In genomic region chr12:72346331-72346944, GRCh38 we compare ENCODE assay signal across 8 cellular contexts.
A peak's percentile ranks its signal among the peaks of the same experiment; 100 is the strongest.
DNase-seq lines count a peak whose midpoint lies in the region; TF ChIP-seq lines count a peak whose summit lies in the region.

No MANE protein-coding gene starts in this region.

- H3K27me3 ChIP-seq in A673 (replicated peaks; ENCODE audit: insufficient read depth, low read depth, low read length, poor library complexity) (no peaks in the 10 kb centered on the region), liver (ENCODE audit: control insufficient read depth in 4 of 4, insufficient read depth in 4 of 4, low read length in 3 of 4) (no peaks in the 10 kb centered on the region), thyroid gland (no peaks in the 10 kb centered on the region)

- H3K36me3 Mint-ChIP-seq in HFFc6 (ENCODE audit: low read depth), result peaks cover 17% of the 10 kb centered on the region; the same call in 1 of the 2 replicates

- H3K4me1 ChIP-seq in A673 (ENCODE audit: insufficient read depth, low read length, poor library complexity, severe bottlenecking) (peaks cover 32% of the 10 kb centered on the region), liver (ENCODE audit: control insufficient read depth in 4 of 4, insufficient read depth in 4 of 4, low read length in 3 of 4) (no peaks in the 10 kb centered on the region), thyroid gland (no peaks in the 10 kb centered on the region)

- no TSS peak for BruUV-seq in A673 (replicated peaks; lab: Mats Ljungman, UMichigan)

- H3K9me3 ChIP-seq in A673 (ENCODE audit: low read depth, low read length, poor library complexity, severe bottlenecking) (no peaks in the 10 kb centered on the region), liver (ENCODE audit: control insufficient read depth in 4 of 4, low read length in 3 of 4) (no peaks in the 10 kb centered on the region), thyroid gland (no peaks in the 10 kb centered on the region)

- H3K4me3 ChIP-seq in A673 (ENCODE audit: low read depth, low read length, poor library complexity, severe bottlenecking) (no peak overlapping the region), GM12864 (ENCODE audit: low read depth, low read length) (no peak overlapping the region), liver (ENCODE audit: low read depth in 1 of 3, low read length in 3 of 3) (no peak overlapping the region), thyroid gland (replicated peaks in 1 of 3) (no peak overlapping the region)

- intact Hi-C loops in A673 (cut with micrococcal nuclease; ENCODE audit: unreplicated experiment) (loop anchor here (2.0 to 5.0 kb wide), 2 partner anchors 74 to 1970 kb away; partner anchors contain the start of gene TRHDE), thyroid gland (cut with DNase I) (no loop called here)

- H3K9ac ChIP-seq in liver (ENCODE audit: low read depth in 1 of 2, low read length in 2 of 2), result no peak overlapping the region

- peak; percentile 95 for DNase-seq in A673 (ENCODE audit: low spot score)
- peak; percentile 21 for DNase-seq in GM12864 (ENCODE audit: low read depth)
- peak; percentile 75 for DNase-seq in HFFc6
- peak; percentile 80 for DNase-seq in LoVo (ENCODE audit: low spot score)
- peak; percentile 33 for DNase-seq in RPMI7951 (ENCODE audit: low read depth)
- peak; percentile 84 for DNase-seq in cerebellar cortex (ENCODE audit: low spot score)
- DNase-seq in thyroid gland, result peak; percentile 29 to 36

- H3K4me1 Mint-ChIP-seq in HFFc6 (ENCODE audit: low read depth), result peaks cover 78% of the 10 kb centered on the region

- WGBS in liver, result 26% methylated on average over 6 of the region's 6 CpGs
- 27 to 29% methylated on average over 6 of the region's 6 CpGs for WGBS in thyroid gland, 2 donors

- H3K36me3 ChIP-seq in A673 (ENCODE audit: insufficient read depth, low read length, poor library complexity, severe bottlenecking) (no peaks in the 10 kb centered on the region), liver (ENCODE audit: control insufficient read depth in 4 of 4, insufficient read depth in 3 of 4, low read depth in 1 of 4, low read length in 3 of 4) (no peaks in the 10 kb centered on the region), thyroid gland (no peaks in the 10 kb centered on the region)

- TF ChIP-seq RAD21 in liver (IDR thresholded peaks at IDR 0.05), result peak; percentile 82 to 84

- POLR2A ChIA-PET in A673 (lab: Charles Lee; ENCODE audit: low non-redundant PET), result interaction anchor here (0.7 kb wide), 1 partner anchor 74 kb away, joined by 3 read pairs; the partner anchor contains the start of gene TRHDE

- TF ChIP-seq CTCF in A673 (conservative IDR thresholded peaks at IDR 0.05; ENCODE audit: low read depth, low read length) (peak; percentile 74), GM12864 (IDR thresholded peaks at IDR 0.05; ENCODE audit: low read depth, low read length, missing control alignments) (peak; percentile 60), HFFc6 (IDR thresholded peaks at IDR 0.05) (peak; percentile 90), liver (IDR thresholded peaks at IDR 0.05; ENCODE audit: low read depth, low read length, missing input control) (peak; percentile 54), thyroid gland (IDR thresholded peaks at IDR 0.05) (peak in 4 of 6 experiments; percentile 21 to 43 (median 28))

- H3K4me3 Mint-ChIP-seq in HFFc6, result no peak overlapping the region

- H3K27ac Mint-ChIP-seq in HFFc6, result peak overlapping the region; percentile 53

- H3K27ac ChIP-seq in A673 (ENCODE audit: low read depth, low read length, poor library complexity, severe bottlenecking) (no peak overlapping the region), liver (ENCODE audit: low read depth in 1 of 2, low read length in 2 of 2) (no peak overlapping the region), thyroid gland (no peak overlapping the region)

- H3K27me3 Mint-ChIP-seq in HFFc6 (ENCODE audit: insufficient read depth), result no peaks in the 10 kb centered on the region

- TF ChIP-seq POLR2A in thyroid gland (IDR thresholded peaks at IDR 0.05), result no peak

- H3K9me3 Mint-ChIP-seq in HFFc6, result no peaks in the 10 kb centered on the region

- CTCF ChIA-PET in A673 (lab: Charles Lee), result interaction anchor here (0.7 to 0.9 kb wide), 2 partner anchors 30 to 102 kb away, joined by 5 to 7 read pairs; no protein-coding TSS in a partner anchor

TF ChIP-seq in liver, 16 proteins besides CTCF, POLR2A, EP300 and RAD21:
- no peak for TF ChIP-seq ZBTB33 (IDR thresholded peaks at IDR 0.05)
- no peak for TF ChIP-seq NR2F2 (IDR thresholded peaks at IDR 0.05)
- TF ChIP-seq EGR1 (IDR thresholded peaks at IDR 0.05; ENCODE audit: low read depth in 2 of 2), result no peak
- no peak for TF ChIP-seq HNF4A (conservative IDR thresholded peaks at IDR 0.05)
- no peak for TF ChIP-seq YY1 (IDR thresholded peaks at IDR 0.05)
- no peak for TF ChIP-seq FOXA1 (IDR thresholded peaks at IDR 0.05)
- no peak for TF ChIP-seq REST (IDR thresholded peaks at IDR 0.05)
- no peak for TF ChIP-seq ATF3 (IDR thresholded peaks at IDR 0.05)
- no peak for TF ChIP-seq HNF4G (IDR thresholded peaks at IDR 0.05)
- no peak for TF ChIP-seq TAF1 (conservative IDR thresholded peaks at IDR 0.05)
- no peak for TF ChIP-seq GABPA (IDR thresholded peaks at IDR 0.05 in 1 of 2, conservative IDR thresholded peaks at IDR 0.05 in 1 of 2)
- TF ChIP-seq MAX (IDR thresholded peaks at IDR 0.05), result no peak
- no peak for TF ChIP-seq FOXA2 (IDR thresholded peaks at IDR 0.05)
- TF ChIP-seq JUND (IDR thresholded peaks at IDR 0.05), result no peak
- no peak for TF ChIP-seq SP1 (IDR thresholded peaks at IDR 0.05)
- TF ChIP-seq RXRA (IDR thresholded peaks at IDR 0.05), result no peak

Comparison
In these comparisons a context has a peak if more than half of its experiments do, and no peak if none do; other contexts are left out.
1. DNase-seq: peak in every context shown above with its lines; median percentile 95 in A673; 84 in cerebellar cortex; 80 in LoVo; 75 in HFFc6; 33 in RPMI7951; 32 in thyroid gland; 21 in GM12864.
2. CTCF ChIP-seq: peak in every context shown above with its lines; median percentile 90 in HFFc6; 74 in A673; 60 in GM12864; 54 in liver; 28 in thyroid gland.